16 cellular contexts compared by ENCODE assay signal in the genomic region with DNA sequence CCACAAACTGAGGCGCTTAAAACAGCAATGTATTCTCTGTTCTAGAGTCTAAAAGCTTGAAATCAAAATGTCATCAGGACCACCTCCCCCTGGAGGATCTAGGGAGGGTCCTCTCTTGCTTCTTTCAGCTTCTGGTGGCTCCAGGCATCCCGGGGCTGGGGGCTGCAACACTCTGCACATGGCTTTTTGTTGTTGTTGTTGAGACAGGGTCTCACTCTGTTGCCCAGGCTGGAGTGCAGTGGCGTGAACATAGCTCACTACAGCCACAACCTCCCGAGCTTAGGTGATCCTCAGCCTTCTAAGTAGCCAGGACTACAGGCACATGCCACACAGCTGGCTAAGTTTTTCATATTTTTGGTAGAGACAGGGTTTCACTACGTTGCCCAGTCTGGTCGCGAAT.
"Had no signal": no experiment of that assay in that cellular context is flagged by ENCODE, and none has a peak within 500 bp of the region (broad histone marks: within the 10 kb centered on the region; RNA-seq: fewer than 3 reads in every experiment).

No MANE protein-coding gene starts in this region.

- H3K36me3 ChIP-seq: prostate gland, right atrium auricular region, suprapubic skin had no signal

- H3K9me3 Mint-ChIP-seq: stimulated activated naive CD8-positive, alpha-beta T cell treated with anti-CD3 and anti-CD28 coated beads, Interleukin-15, Interleukin-2, amounts not matched to agents 100 ng/mL and 50 ng/mL, for 24 hours had no signal

- H3K4me3 ChIP-seq: prostate gland, right atrium auricular region, skin epidermis, suprapubic skin had no signal

- H3K27ac ChIP-seq: prostate gland, VCaP had no signal

- H3K27ac Mint-ChIP-seq: activated naive CD8-positive, alpha-beta T cell; stimulated activated naive CD8-positive, alpha-beta T cell treated with anti-CD3 and anti-CD28 coated beads, Interleukin-15, Interleukin-2, amounts not matched to agents 100 ng/mL and 50 ng/mL, for 24 hours; T-helper 17 cell had no signal

- ATAC-seq: left cardiac atrium, T-helper 17 cell had no signal

- FAIRE-seq: islet of Langerhans had no signal

- DNase-seq: activated CD4-positive, alpha-beta T cell treated with anti-CD3 and anti-CD28 coated beads for 1 hour; activated CD4-positive, alpha-beta T cell treated with anti-CD3 and anti-CD28 coated beads, Interleukin-2, amount 50 U/mL, for 48 hours; foreskin fibroblast; left cardiac atrium; stimulated activated CD4-positive, alpha-beta T cell treated with anti-CD3 and anti-CD28 coated beads, Interleukin-15, amount 100 ng/mL, for 24 hours; stimulated activated CD4-positive, alpha-beta T cell treated with anti-CD3 and anti-CD28 coated beads, Interleukin-2, amount 100 ng/mL, for 48 hours; T-helper 17 cell; trophoblast cell had no signal

- H3K9me3 ChIP-seq: prostate gland, right atrium auricular region, suprapubic skin had no signal

- H3K27me3 ChIP-seq: right atrium auricular region, suprapubic skin had no signal

- H3K4me1 ChIP-seq: prostate gland had no signal

- H3K27me3 Mint-ChIP-seq: activated naive CD8-positive, alpha-beta T cell; stimulated activated naive CD8-positive, alpha-beta T cell treated with anti-CD3 and anti-CD28 coated beads, Interleukin-15, Interleukin-2, amounts not matched to agents 100 ng/mL and 50 ng/mL, for 24 hours; T-helper 17 cell had no signal

- H3K36me3 Mint-ChIP-seq: activated naive CD8-positive, alpha-beta T cell had no signal

- H3K4me3 Mint-ChIP-seq: activated naive CD8-positive, alpha-beta T cell; stimulated activated naive CD8-positive, alpha-beta T cell treated with anti-CD3 and anti-CD28 coated beads, Interleukin-15, Interleukin-2, amounts not matched to agents 100 ng/mL and 50 ng/mL, for 24 hours; T-helper 17 cell had no signal
